Comparison of ENCODE assay signal across 19 cellular contexts in the genomic region with DNA sequence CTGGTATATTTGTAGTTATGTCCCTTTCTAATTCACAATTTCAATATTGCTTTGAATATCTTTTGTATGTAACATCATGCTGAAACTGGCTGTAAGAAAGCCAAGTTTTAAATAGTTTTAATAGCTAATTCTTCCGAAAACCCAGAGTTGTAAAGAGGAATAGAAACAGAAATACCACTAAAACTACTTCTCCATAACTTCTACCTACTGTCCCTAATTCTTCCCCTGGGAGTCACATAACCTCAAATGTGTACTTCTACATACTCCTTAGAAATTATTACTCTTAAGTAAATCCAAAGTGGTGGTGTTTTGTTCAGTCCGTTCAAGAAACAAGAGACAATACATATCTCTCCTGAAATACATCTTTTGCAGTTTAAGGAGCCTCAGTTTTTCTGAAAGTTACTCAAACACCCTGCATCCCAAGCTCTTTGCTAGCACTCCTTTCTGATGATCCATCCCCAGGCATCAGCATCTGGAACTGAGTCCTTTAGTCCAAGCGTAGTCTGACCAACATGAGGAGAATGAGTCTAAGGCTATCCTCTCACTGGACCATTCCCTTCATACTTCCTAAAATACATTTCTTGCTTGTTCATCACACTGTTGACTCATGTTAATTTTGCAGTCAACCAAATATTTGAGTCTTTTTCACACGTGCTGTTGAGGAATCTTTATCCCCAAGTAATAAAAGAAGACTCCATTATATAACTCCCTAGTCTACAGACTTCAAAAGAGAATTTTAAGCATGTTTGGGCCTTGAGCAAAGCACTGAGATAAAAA.
DNase-seq lines count a peak whose midpoint lies in the region; ATAC-seq and TF ChIP-seq lines count a peak whose summit lies in the region.
"Had no signal": no experiment of that assay in that cellular context is flagged by ENCODE, and none has a peak within 500 bp of the region (broad histone marks: within the 10 kb centered on the region; RNA-seq: fewer than 3 reads in every experiment).

No MANE protein-coding gene starts in this region.

- H3K4me3 ChIP-seq in SK-N-SH (ENCODE audit: low read depth in 2 of 2, low read length in 1 of 2) (no peak overlapping the region), fibroblast of the aortic adventitia (ENCODE audit: low read depth, low read length) (no peak overlapping the region)
- H3K4me3 ChIP-seq: breast epithelium had no signal

- H3K36me3 Mint-ChIP-seq in immature natural killer cell = no peaks in the 10 kb centered on the region
- H3K36me3 Mint-ChIP-seq: activated naive CD4-positive, alpha-beta T cell treated with anti-CD3 and anti-CD28 coated beads, Interleukin-2, amount 10 ng/mL, durations not matched to agents 7 days and 5 days had no signal

- H3K9me3 ChIP-seq in SK-N-SH = no peaks in the 10 kb centered on the region
- H3K9me3 ChIP-seq: breast epithelium had no signal

- peak overlapping the region; percentile 31; the same call in 1 of the 2 replicates for H2AFZ ChIP-seq in SK-N-SH (ENCODE audit: low read depth)

- no peaks in the 10 kb centered on the region for H3K36me3 ChIP-seq in SK-N-SH (replicated peaks in 1 of 2; ENCODE audit: control insufficient read depth in 1 of 2, insufficient read depth in 2 of 2, low read length in 1 of 2)
- H3K36me3 ChIP-seq: breast epithelium had no signal

- H3K4me1 Mint-ChIP-seq in immature natural killer cell = no peaks in the 10 kb centered on the region
- H3K4me1 Mint-ChIP-seq: activated naive CD4-positive, alpha-beta T cell treated with anti-CD3 and anti-CD28 coated beads, Interleukin-2, amount 10 ng/mL, durations not matched to agents 7 days and 5 days had no signal

- ATAC-seq in HG02852 (IDR thresholded peaks at IDR 0.05; ENCODE audit: unreplicated experiment) = no peak

- no peak for TF ChIP-seq RAD21 in SK-N-SH (IDR thresholded peaks at IDR 0.05; ENCODE audit: low read length)

- 63% methylated on average over 4 of the region's 4 CpGs for WGBS in SK-N-SH (ENCODE audit: low lambda C conversion rate)

- H3K9me2 ChIP-seq in SK-N-SH = no peaks in the 10 kb centered on the region

- H3K4me2 ChIP-seq in SK-N-SH = no peak overlapping the region

- peak overlapping the region in 1 of 2 experiments; percentile 30; a peak in 2 of 4 replicates for H3K27ac ChIP-seq in SK-N-SH (ENCODE audit: low read depth in 2 of 2, low read length in 1 of 2)
- H3K27ac ChIP-seq: breast epithelium, RWPE1 had no signal

- no peak overlapping the region for H3K9ac ChIP-seq in SK-N-SH

- TF ChIP-seq EP300 in SK-N-SH (IDR thresholded peaks at IDR 0.05; ENCODE audit: borderline replicate concordance in 1 of 2, low read depth in 1 of 2, low read length in 1 of 2) = no peak

- no peaks in the 10 kb centered on the region for H4K20me1 ChIP-seq in SK-N-SH (ENCODE audit: insufficient read depth)

- peaks cover 0 to 14% (median 0%) of the 10 kb centered on the region in 3 donors for H3K27me3 Mint-ChIP-seq in immature natural killer cell (ENCODE audit: low read depth in 3 of 3)

- no peaks in the 10 kb centered on the region for H3K79me2 ChIP-seq in SK-N-SH (ENCODE audit: insufficient read depth)

- POLR2A ChIA-PET in SK-N-SH (lab: Yijun Ruan, JAX) = no interaction called here

- peaks cover 0 to 2% (median 0%) of the 10 kb centered on the region in 6 donors for H3K9me3 Mint-ChIP-seq in immature natural killer cell
- H3K9me3 Mint-ChIP-seq: activated naive CD4-positive, alpha-beta T cell treated with anti-CD3 and anti-CD28 coated beads, Interleukin-2, amount 10 ng/mL, durations not matched to agents 7 days and 5 days; T-helper 1 cell treated with Interleukin-12 subunit alpha and Interleukin-12 subunit beta and Interleukin-4 antibody, amounts not matched to agents 30 μg/mL and 1 μg/mL, for 36 hours had no signal

- H3F3A ChIP-seq in SK-N-SH (replicated peaks; ENCODE audit: insufficient read depth) = peaks cover 6% of the 10 kb centered on the region

- CTCF ChIA-PET in SK-N-SH (lab: Yijun Ruan, JAX) = no interaction called here

- H3K27me3 ChIP-seq in SK-N-SH (ENCODE audit: insufficient read depth) = no peaks in the 10 kb centered on the region
- H3K27me3 ChIP-seq: breast epithelium had no signal

- H3K4me1 ChIP-seq in SK-N-SH (ENCODE audit: control insufficient read depth in 1 of 2, insufficient read depth in 2 of 2, low read depth in 1 of 2, low read length in 1 of 2) = no peaks in the 10 kb centered on the region
- H3K4me1 ChIP-seq: breast epithelium had no signal

- no peak overlapping the region for H3K27ac Mint-ChIP-seq in immature natural killer cell
- H3K27ac Mint-ChIP-seq: activated naive CD4-positive, alpha-beta T cell treated with anti-CD3 and anti-CD28 coated beads, Interleukin-2, amount 10 ng/mL, durations not matched to agents 7 days and 5 days; T-helper 1 cell treated with Interleukin-12 subunit alpha and Interleukin-12 subunit beta and Interleukin-4 antibody, amounts not matched to agents 30 μg/mL and 1 μg/mL, for 36 hours had no signal

- no peak for TF ChIP-seq CTCF in SK-N-SH (IDR thresholded peaks at IDR 0.05)
- TF ChIP-seq CTCF in fibroblast of the aortic adventitia (IDR thresholded peaks at IDR 0.05; ENCODE audit: insufficient read depth, low read length) = no peak

- no peak overlapping the region for H3K4me3 Mint-ChIP-seq in immature natural killer cell
- H3K4me3 Mint-ChIP-seq: activated naive CD4-positive, alpha-beta T cell treated with anti-CD3 and anti-CD28 coated beads, Interleukin-2, amount 10 ng/mL, durations not matched to agents 7 days and 5 days; T-helper 1 cell treated with Interleukin-12 subunit alpha and Interleukin-12 subunit beta and Interleukin-4 antibody, amounts not matched to agents 30 μg/mL and 1 μg/mL, for 36 hours had no signal

- DNase-seq in GM04504 (ENCODE audit: low read depth) (peak; percentile 79), SK-N-SH (no peak), fibroblast of the aortic adventitia (ENCODE audit: low read depth) (peak; percentile 64), GF-D8 (lab: John Stamatoyannopoulos, UW) (no peak), NCI-H1092 (lab: John Stamatoyannopoulos, UW) (no peak), immature natural killer cell (no peak)
- DNase-seq: activated CD4-positive, CD25-positive, alpha-beta regulatory T cell treated with anti-CD3 and anti-CD28 coated beads, Interleukin-2, amount 50 U/mL, for 72 hours; activated CD8-positive, alpha-beta memory T cell treated with anti-CD3 and anti-CD28 coated beads, Interleukin-2, amount 50 U/mL, for 48 hours; activated naive CD4-positive, alpha-beta T cell treated with anti-CD3 and anti-CD28 coated beads, Interleukin-2, amount 10 ng/mL, durations not matched to agents 7 days and 5 days; COR-L47; islet precursor cell; midbrain; NCI-H524 treated with DMSO at 0.1 percent for 48 hours; nucleus accumbens; stimulated activated naive CD4-positive, alpha-beta T cell had no signal

TF ChIP-seq in SK-N-SH, 30 proteins besides CTCF, POLR2A, EP300 and RAD21:
- TF ChIP-seq, protein P1, sequence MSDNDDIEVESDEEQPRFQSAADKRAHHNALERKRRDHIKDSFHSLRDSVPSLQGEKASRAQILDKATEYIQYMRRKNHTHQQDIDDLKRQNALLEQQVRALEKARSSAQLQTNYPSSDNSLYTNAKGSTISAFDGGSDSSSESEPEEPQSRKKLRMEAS (IDR thresholded peaks at IDR 0.05; ENCODE audit: low read depth) = no peak
- no peak for TF ChIP-seq TAF1 (IDR thresholded peaks at IDR 0.05; ENCODE audit: borderline replicate concordance, low read depth, low read length)
- TF ChIP-seq RXRA (IDR thresholded peaks at IDR 0.05; ENCODE audit: borderline replicate concordance, low read depth) = no peak
- TF ChIP-seq FOSL2 (IDR thresholded peaks at IDR 0.05; ENCODE audit: borderline replicate concordance, low read depth) = peak; percentile 27; the same call in 1 of the 2 replicates
- TF ChIP-seq TCF12 (IDR thresholded peaks at IDR 0.05) = peak; percentile 15; the same call in 1 of the 2 replicates
- no peak for TF ChIP-seq POLR2AphosphoS5 (IDR thresholded peaks at IDR 0.05; ENCODE audit: low read depth, low read length)
- TF ChIP-seq JUND (IDR thresholded peaks at IDR 0.05) = 0 out of 2 replicates have a peak, but pooled peaks have one; percentile 6
- TF ChIP-seq, protein P2, sequence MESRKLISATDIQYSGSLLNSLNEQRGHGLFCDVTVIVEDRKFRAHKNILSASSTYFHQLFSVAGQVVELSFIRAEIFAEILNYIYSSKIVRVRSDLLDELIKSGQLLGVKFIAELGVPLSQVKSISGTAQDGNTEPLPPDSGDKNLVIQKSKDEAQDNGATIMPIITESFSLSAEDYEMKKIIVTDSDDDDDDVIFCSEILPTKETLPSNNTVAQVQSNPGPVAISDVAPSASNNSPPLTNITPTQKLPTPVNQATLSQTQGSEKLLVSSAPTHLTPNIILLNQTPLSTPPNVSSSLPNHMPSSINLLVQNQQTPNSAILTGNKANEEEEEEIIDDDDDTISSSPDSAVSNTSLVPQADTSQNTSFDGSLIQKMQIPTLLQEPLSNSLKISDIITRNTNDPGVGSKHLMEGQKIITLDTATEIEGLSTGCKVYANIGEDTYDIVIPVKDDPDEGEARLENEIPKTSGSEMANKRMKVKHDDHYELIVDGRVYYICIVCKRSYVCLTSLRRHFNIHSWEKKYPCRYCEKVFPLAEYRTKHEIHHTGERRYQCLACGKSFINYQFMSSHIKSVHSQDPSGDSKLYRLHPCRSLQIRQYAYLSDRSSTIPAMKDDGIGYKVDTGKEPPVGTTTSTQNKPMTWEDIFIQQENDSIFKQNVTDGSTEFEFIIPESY (IDR thresholded peaks at IDR 0.05; ENCODE audit: borderline replicate concordance, low read depth) = no peak
TF ChIP-seq in SK-N-SH: peak in this region for 3.

Comparison
In these comparisons a context has a peak if more than half of its experiments do, and no peak if none do; other contexts are left out.
1. DNase-seq: peak in GM04504 (single experiment) and fibroblast of the aortic adventitia (single experiment); none in SK-N-SH (single experiment), GF-D8 (single experiment), NCI-H1092 (single experiment) and immature natural killer cell (0 of 3).